In genomic region chr1:234490789-234491479, GRCh38 we compare ENCODE assay signal across 1 cellular context.
TF ChIP-seq lines count a peak whose summit lies in the region.

No MANE protein-coding gene starts in this region.

TF ChIP-seq in K562, 482 proteins besides CTCF, POLR2A, EP300 and RAD21 (continued from another document and continues in another):
- TF ChIP-seq E2F8 (IDR thresholded peaks at IDR 0.05; ENCODE audit: low read depth, partially characterized antibody) = peak; percentile 75
- TF ChIP-seq NCOA6 (IDR thresholded peaks at IDR 0.05) = peak; percentile 39; the same call in 1 of the 2 replicates
- TF ChIP-seq NCOA4 (IDR thresholded peaks at IDR 0.05; ENCODE audit: partially characterized antibody) = peak; percentile 92
- peak; percentile 82 for TF ChIP-seq FOXM1 (IDR thresholded peaks at IDR 0.05; ENCODE audit: low read depth)
- TF ChIP-seq FOXM1 (CRISPR knock-in tag; IDR thresholded peaks at IDR 0.05; ENCODE audit: low read depth) = no peak
- no peak for TF ChIP-seq ELK3 (CRISPR knock-in tag; IDR thresholded peaks at IDR 0.05)
- no peak for TF ChIP-seq CHD4 (IDR thresholded peaks at IDR 0.05; ENCODE audit: insufficient read depth, insufficient replicate concordance, low read depth, low read length, poor library complexity, severe bottlenecking)
- no peak for TF ChIP-seq ETS2 (tag; IDR thresholded peaks at IDR 0.05; ENCODE audit: borderline replicate concordance, poor library complexity, severe bottlenecking)
- peak; percentile 26 for TF ChIP-seq ZFP36 (IDR thresholded peaks at IDR 0.05; ENCODE audit: low read depth, low read length, partially characterized antibody)
- TF ChIP-seq MECOM (CRISPR knock-in tag; IDR thresholded peaks at IDR 0.05) = peak; percentile 88
- no peak for TF ChIP-seq ZNF655 (CRISPR knock-in tag; IDR thresholded peaks at IDR 0.05)
- no peak for TF ChIP-seq NR2C1 (IDR thresholded peaks at IDR 0.05)
- peak; percentile 57; the same call in 1 of the 2 replicates for TF ChIP-seq NR2C1 (tag; IDR thresholded peaks at IDR 0.05)
- TF ChIP-seq E2F3 (CRISPR knock-in tag; IDR thresholded peaks at IDR 0.05) = no peak
- no peak for TF ChIP-seq ZNF184 (CRISPR knock-in tag; IDR thresholded peaks at IDR 0.05)
- no peak for TF ChIP-seq U2AF2 (optimal IDR thresholded peaks at IDR 0.05; ENCODE audit: low read depth, low read length)
- no peak for TF ChIP-seq BRCA1 (IDR thresholded peaks at IDR 0.05)
- TF ChIP-seq BRCA1 (CRISPR knock-in tag; IDR thresholded peaks at IDR 0.05) = no peak
- no peak for TF ChIP-seq TSHZ1 (CRISPR knock-in tag; IDR thresholded peaks at IDR 0.05)
- 0 out of 2 replicates have a peak, but pooled peaks have one; percentile 12 for TF ChIP-seq KDM2B (CRISPR knock-in tag; IDR thresholded peaks at IDR 0.05)
- no peak for TF ChIP-seq ZNF124 (CRISPR knock-in tag; IDR thresholded peaks at IDR 0.05)
- 0 out of 2 replicates have a peak, but pooled peaks have one; percentile 36 for TF ChIP-seq DEAF1 (CRISPR knock-in tag; IDR thresholded peaks at IDR 0.05)
- no peak for TF ChIP-seq SFPQ (IDR thresholded peaks at IDR 0.05; ENCODE audit: low read depth, low read length)
- no peak for TF ChIP-seq NFE2L1 (tag; IDR thresholded peaks at IDR 0.05; ENCODE audit: borderline replicate concordance, low read depth)
- no peak for TF ChIP-seq PRMT5 (CRISPR knock-in tag; IDR thresholded peaks at IDR 0.05)
- peak; percentile 54 for TF ChIP-seq FOSL1 (tag; conservative IDR thresholded peaks at IDR 0.05)
- TF ChIP-seq PML (IDR thresholded peaks at IDR 0.05; ENCODE audit: low read length) = peak; percentile 61; the same call in 1 of the 2 replicates
- TF ChIP-seq ZNF277 (CRISPR knock-in tag; IDR thresholded peaks at IDR 0.05; ENCODE audit: borderline replicate concordance) = no peak
- TF ChIP-seq ZBTB7A (IDR thresholded peaks at IDR 0.05; ENCODE audit: borderline replicate concordance, control insufficient read depth, low read depth, low read length) = no peak
- TF ChIP-seq FUS (optimal IDR thresholded peaks at IDR 0.05; ENCODE audit: low read depth, low read length) = no peak
- no peak for TF ChIP-seq ZNF324 (CRISPR knock-in tag; IDR thresholded peaks at IDR 0.05)
- no peak for TF ChIP-seq PRPF4 (IDR thresholded peaks at IDR 0.05; ENCODE audit: insufficient read depth, low read depth, low read length, poor library complexity, severe bottlenecking)
- no peak for TF ChIP-seq ZNF175 (CRISPR knock-in tag; IDR thresholded peaks at IDR 0.05; ENCODE audit: low read depth)
- no peak for TF ChIP-seq TCF7L2 (IDR thresholded peaks at IDR 0.05; ENCODE audit: low read depth, low read length)
- TF ChIP-seq RBM34 (IDR thresholded peaks at IDR 0.05; ENCODE audit: borderline replicate concordance, insufficient read depth, low read length) = no peak
- TF ChIP-seq RERE (CRISPR knock-in tag; IDR thresholded peaks at IDR 0.05; ENCODE audit: borderline replicate concordance) = no peak
- TF ChIP-seq GMEB1 (CRISPR knock-in tag; IDR thresholded peaks at IDR 0.05) = peak; percentile 58; the same call in 1 of the 2 replicates
- TF ChIP-seq GATA2 (CRISPR knock-in tag; IDR thresholded peaks at IDR 0.05) = peak; percentile 61
- no peak for TF ChIP-seq ZNF174 (CRISPR knock-in tag; IDR thresholded peaks at IDR 0.05)
